8 cellular contexts compared by ENCODE assay signal in genomic region chr2:189751080-189751658, GRCh38.
A peak's percentile ranks its signal among the peaks of the same experiment; 100 is the strongest.
DNase-seq lines count a peak whose midpoint lies in the region; ATAC-seq, FAIRE-seq and TF ChIP-seq lines count a peak whose summit lies in the region.

No MANE protein-coding gene starts in this region.

- no peaks in the 10 kb centered on the region for H3K9me3 Mint-ChIP-seq in stimulated activated naive B cell treated with anti-CD40 and anti-IgM and Interleukin-4, amounts not matched to agents 10 μg/mL and 1 μg/mL and 100 μg/mL, for 72 hours

- no peak overlapping the region for H3K4me3 Mint-ChIP-seq in stimulated activated naive B cell treated with anti-CD40 and anti-IgM and Interleukin-4, amounts not matched to agents 10 μg/mL and 1 μg/mL and 100 μg/mL, for 72 hours

- peaks cover 12 to 15% of the 10 kb centered on the region in 2 donors for H3K36me3 Mint-ChIP-seq in stimulated activated naive B cell treated with anti-CD40 and anti-IgM and Interleukin-4, amounts not matched to agents 10 μg/mL and 1 μg/mL and 100 μg/mL, for 72 hours

- H3K27me3 ChIP-seq in OCI-LY1 (ENCODE audit: insufficient read depth, low read length), result no peaks in the 10 kb centered on the region
- no peaks in the 10 kb centered on the region for H3K27me3 ChIP-seq in adipocyte (replicated peaks; ENCODE audit: control insufficient read depth, insufficient read depth, low read length)

- H3K9me2 ChIP-seq in OCI-LY1 (ENCODE audit: low read depth, low read length), result no peaks in the 10 kb centered on the region

- POLR2A ChIA-PET in HEK293T (lab: Yijun Ruan, JAX), result interaction anchor here (1.4 kb wide), 1 partner anchor 11 kb away, joined by 6 read pairs; the partner anchor contains the start of gene OSGEPL1

- H3K27ac ChIP-seq in OCI-LY1 (ENCODE audit: low read depth, low read length, poor library complexity, severe bottlenecking), result no peak overlapping the region

- no peaks in the 10 kb centered on the region for H3F3A ChIP-seq in OCI-LY1 (ENCODE audit: insufficient read depth, low read length)

- H3K36me3 ChIP-seq in OCI-LY1 (ENCODE audit: insufficient read depth, low read length) (peaks cover 20% of the 10 kb centered on the region; the same call in 1 of the 2 replicates), adipocyte (ENCODE audit: control insufficient read depth, insufficient read depth, low read length, severe bottlenecking) (peaks cover 29% of the 10 kb centered on the region)

- peak; percentile 81 for TF ChIP-seq CTCF in OCI-LY1 (IDR thresholded peaks at IDR 0.05; ENCODE audit: low read length)

- H3K27ac Mint-ChIP-seq in stimulated activated naive B cell treated with anti-CD40 and anti-IgM and Interleukin-4, amounts not matched to agents 10 μg/mL and 1 μg/mL and 100 μg/mL, for 72 hours, result no peak overlapping the region

- H3K27me3 Mint-ChIP-seq in stimulated activated naive B cell treated with anti-CD40 and anti-IgM and Interleukin-4, amounts not matched to agents 10 μg/mL and 1 μg/mL and 100 μg/mL, for 72 hours, result no peaks in the 10 kb centered on the region

- H3K4me1 Mint-ChIP-seq in stimulated activated naive B cell treated with anti-CD40 and anti-IgM and Interleukin-4, amounts not matched to agents 10 μg/mL and 1 μg/mL and 100 μg/mL, for 72 hours, result peaks cover 2 to 5% of the 10 kb centered on the region in 2 donors

- H3K9me3 ChIP-seq in OCI-LY1 (ENCODE audit: low read length), result no peaks in the 10 kb centered on the region
- no peaks in the 10 kb centered on the region for H3K9me3 ChIP-seq in adipocyte (ENCODE audit: control insufficient read depth, low read length)

- H3K79me2 ChIP-seq in OCI-LY1 (ENCODE audit: insufficient read depth, low read length), result no peaks in the 10 kb centered on the region

- H4K20me1 ChIP-seq in OCI-LY1 (ENCODE audit: insufficient read depth, low read length), result no peaks in the 10 kb centered on the region

- peak; percentile 23 for DNase-seq in activated gamma-delta T cell treated with Interleukin-2 at 50 U/mL for 16 hours
- DNase-seq in activated gamma-delta T cell (lab: John Stamatoyannopoulos, UW), result no peak
- peak; percentile 55 for DNase-seq in HEK293T (ENCODE audit: extremely low spot score)
- DNase-seq in adipocyte (ENCODE audit: low read depth), result peak; percentile 62
- no peak for DNase-seq in stimulated activated naive B cell treated with anti-CD40 and anti-IgM and Interleukin-4, amounts not matched to agents 10 μg/mL and 1 μg/mL and 100 μg/mL, for 72 hours
- DNase-seq in islet precursor cell, result no peak

- CTCF ChIA-PET in HEK293T (lab: Yijun Ruan, JAX), result interaction anchor here (0.8 to 1.4 kb wide), 3 partner anchors 11 to 65 kb away, joined by 3 to 5 read pairs (median 3); partner anchors contain the start of gene OSGEPL1

- no peak overlapping the region for H3K4me3 ChIP-seq in OCI-LY1 (ENCODE audit: low read depth, low read length, poor library complexity, severe bottlenecking)
- H3K4me3 ChIP-seq in adipocyte (ENCODE audit: low read length), result no peak overlapping the region

- H3K9ac ChIP-seq in OCI-LY1 (ENCODE audit: low read length), result no peak overlapping the region
- no peak overlapping the region for H3K9ac ChIP-seq in adipocyte (ENCODE audit: low read length)

- no peaks in the 10 kb centered on the region for H3K4me1 ChIP-seq in OCI-LY1 (ENCODE audit: insufficient read depth, low read length, severe bottlenecking)
- no peaks in the 10 kb centered on the region for H3K4me1 ChIP-seq in adipocyte (ENCODE audit: control insufficient read depth, insufficient read depth, low read length)

- H3K4me2 ChIP-seq in OCI-LY1 (ENCODE audit: low read length), result no peak overlapping the region

- no peak overlapping the region for H2AFZ ChIP-seq in OCI-LY1 (ENCODE audit: low read length)

- ATAC-seq in stimulated activated naive B cell treated with anti-CD40 and anti-IgM and Interleukin-4, amounts not matched to agents 10 μg/mL and 1 μg/mL and 100 μg/mL, for 72 hours (replicated peaks), result peak; percentile 57 to 66

- peak; percentile 87 for FAIRE-seq in islet of Langerhans (lab: Jason Lieb, UNC)

TF ChIP-seq in HEK293T, 16 proteins besides CTCF, POLR2A, EP300 and RAD21:
- TF ChIP-seq BHLHE40 (IDR thresholded peaks at IDR 0.05; ENCODE audit: borderline replicate concordance) (no peak), SP1 (IDR thresholded peaks at IDR 0.05) (no peak), L3MBTL2 (conservative IDR thresholded peaks at IDR 0.05) (no peak), ELF4 (IDR thresholded peaks at IDR 0.05) (no peak), PKNOX1 (IDR thresholded peaks at IDR 0.05) (no peak), CTBP1 (IDR thresholded peaks at IDR 0.05; ENCODE audit: borderline replicate concordance) (no peak), FOXA1 (IDR thresholded peaks at IDR 0.05) (no peak), SUZ12 (IDR thresholded peaks at IDR 0.05) (no peak), FOXK2 (IDR thresholded peaks at IDR 0.05) (no peak), HDGF (IDR thresholded peaks at IDR 0.05; ENCODE audit: borderline replicate concordance) (no peak), FOXM1 (IDR thresholded peaks at IDR 0.05; ENCODE audit: borderline replicate concordance) (no peak), ARNT (IDR thresholded peaks at IDR 0.05) (no peak), LEF1 (IDR thresholded peaks at IDR 0.05; ENCODE audit: borderline replicate concordance) (no peak), ZNF384 (IDR thresholded peaks at IDR 0.05) (no peak), NFRKB (IDR thresholded peaks at IDR 0.05) (no peak), TARDBP (IDR thresholded peaks at IDR 0.05) (no peak)

Comparison
In these comparisons a context has a peak if more than half of its experiments do, and no peak if none do; other contexts are left out.
1. DNase-seq: peak in activated gamma-delta T cell treated with Interleukin-2 at 50 U/mL for 16 hours (single experiment), HEK293T (single experiment) and adipocyte (single experiment); none in activated gamma-delta T cell (single experiment), stimulated activated naive B cell treated with anti-CD40 and anti-IgM and Interleukin-4, amounts not matched to agents 10 μg/mL and 1 μg/mL and 100 μg/mL, for 72 hours (single experiment) and islet precursor cell (single experiment).